32 cellular contexts compared by ENCODE assay signal in the genomic region with DNA sequence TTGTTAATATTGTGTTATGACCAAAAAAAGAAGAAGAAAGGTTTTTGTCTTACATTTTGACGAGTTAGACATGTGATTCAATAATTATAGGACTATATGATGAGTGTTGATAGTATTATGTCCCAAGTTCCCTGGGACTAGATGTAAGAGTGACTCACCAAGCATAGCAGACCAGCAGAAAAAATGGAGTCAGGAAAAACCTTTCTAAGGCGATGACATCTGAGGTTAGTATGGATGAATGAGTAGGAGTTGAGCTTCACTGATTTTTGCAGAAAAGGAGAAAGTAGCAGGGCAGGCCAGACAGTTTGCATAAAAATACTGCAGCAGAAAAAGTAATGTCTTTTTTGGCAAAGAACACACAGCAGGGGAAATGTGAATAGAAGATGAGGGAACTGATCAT.
DNase-seq lines count a peak whose midpoint lies in the region; ATAC-seq, FAIRE-seq and TF ChIP-seq lines count a peak whose summit lies in the region.
"Had no signal": no experiment of that assay in that cellular context is flagged by ENCODE, and none has a peak within 500 bp of the region (broad histone marks: within the 10 kb centered on the region; RNA-seq: fewer than 3 reads in every experiment).

No MANE protein-coding gene starts in this region.

- no peak overlapping the region for H3K4me3 ChIP-seq in cardiac fibroblast (replicated peaks in 1 of 2; ENCODE audit: low read depth in 2 of 2, low read length in 2 of 2)
- H3K4me3 ChIP-seq: A549, BLaER1, gastroesophageal sphincter, lung had no signal

- H3K27ac ChIP-seq in substantia nigra (ENCODE audit: low read depth, low read length, poor library complexity, severe bottlenecking) = no peak overlapping the region
- H3K27ac ChIP-seq: A549, BLaER1, gastroesophageal sphincter, RWPE1 had no signal

- peak; percentile 80 for FAIRE-seq in RCC 7860 (lab: Jason Lieb, UNC)
- FAIRE-seq: A549, GM19239, keratinocyte had no signal

- H3K4me1 Mint-ChIP-seq in activated T-cell treated with anti-CD3 and anti-CD28 coated beads, Interleukin-2, amount 50 U/mL, for 4 hours (ENCODE audit: low read depth) = no peaks in the 10 kb centered on the region
- H3K4me1 Mint-ChIP-seq: activated CD4-positive, alpha-beta memory T cell treated with anti-CD3 and anti-CD28 coated beads, Interleukin-2, amount 10 ng/mL, durations not matched to agents 7 days and 5 days; activated T-helper 17 cell treated with anti-CD3 and anti-CD28 coated beads, Interleukin-2, amount 50 U/mL, for 72 hours; H9 had no signal

- no peaks in the 10 kb centered on the region for H3K36me3 Mint-ChIP-seq in activated T-cell treated with anti-CD3 and anti-CD28 coated beads, Interleukin-2, amount 50 U/mL, for 4 hours (ENCODE audit: insufficient read depth)
- H3K36me3 Mint-ChIP-seq: activated naive CD8-positive, alpha-beta T cell had no signal

- peak; percentile 12 for DNase-seq in AG08396 (ENCODE audit: low spot score)
- peak; percentile 69 for DNase-seq in RCC 7860 (ENCODE audit: low spot score)
- peak; percentile 67 to 68 for DNase-seq in cardiac fibroblast (ENCODE audit: low read depth in 2 of 2)
- DNase-seq in kidney glomerular epithelial cell (lab: John Stamatoyannopoulos, UW) = peak; percentile 55
- DNase-seq in substantia nigra (lab: John Stamatoyannopoulos, UW) = no peak
- DNase-seq in NCI-H345 (lab: John Stamatoyannopoulos, UW) = no peak
- no peak for DNase-seq in activated T-cell treated with anti-CD3 and anti-CD28 coated beads, Interleukin-2, amount 50 U/mL, for 4 hours
- DNase-seq: activated CD4-positive, alpha-beta memory T cell treated with anti-CD3 and anti-CD28 coated beads, Interleukin-2, amount 10 ng/mL, durations not matched to agents 7 days and 5 days; activated CD4-positive, alpha-beta T cell treated with anti-CD3 and anti-CD28 coated beads for 1 hour; activated CD8-positive, alpha-beta memory T cell treated with anti-CD3 and anti-CD28 coated beads, Interleukin-2, amount 50 U/mL, for 48 hours; aorta; DMS53; effector CD8-positive, alpha-beta T cell; erythroblast; GDM1; H9; NCI-H1105; NCI-H2029; NCI-H774; stimulated activated CD4-positive, alpha-beta T cell treated with anti-CD3 and anti-CD28 coated beads, Interleukin-2, amount 100 ng/mL, for 24 hours; trophoblast cell had no signal

- no peak for ATAC-seq in HG02759 (IDR thresholded peaks at IDR 0.05; ENCODE audit: unreplicated experiment)
- no peak for ATAC-seq in activated T-cell treated with anti-CD3 and anti-CD28 coated beads, Interleukin-2, amount 50 U/mL, for 4 hours
- ATAC-seq: A549; activated T-helper 17 cell treated with anti-CD3 and anti-CD28 coated beads, Interleukin-2, amount 50 U/mL, for 72 hours; gastroesophageal sphincter; natural killer cell treated with Interleukin-12 subunit alpha and Interleukin-12 subunit beta and Interleukin-15 and Interleukin-18, amount 100 ng/mL, for 72 hours had no signal

- TF ChIP-seq CTCF in cardiac fibroblast (IDR thresholded peaks at IDR 0.05; ENCODE audit: low read depth, low read length) = no peak

- H3K27me3 Mint-ChIP-seq in activated T-cell treated with anti-CD3 and anti-CD28 coated beads, Interleukin-2, amount 50 U/mL, for 4 hours (ENCODE audit: low read depth) = no peaks in the 10 kb centered on the region
- H3K27me3 Mint-ChIP-seq: activated CD4-positive, alpha-beta memory T cell treated with anti-CD3 and anti-CD28 coated beads, Interleukin-2, amount 10 ng/mL, durations not matched to agents 7 days and 5 days; activated naive CD8-positive, alpha-beta T cell; activated T-helper 17 cell treated with anti-CD3 and anti-CD28 coated beads, Interleukin-2, amount 50 U/mL, for 72 hours; natural killer cell treated with Interleukin-12 subunit alpha and Interleukin-12 subunit beta and Interleukin-15 and Interleukin-18, amount 100 ng/mL, for 72 hours had no signal

- H3K4me3 Mint-ChIP-seq in activated T-cell treated with anti-CD3 and anti-CD28 coated beads, Interleukin-2, amount 50 U/mL, for 4 hours = no peak overlapping the region
- H3K4me3 Mint-ChIP-seq: activated CD4-positive, alpha-beta memory T cell treated with anti-CD3 and anti-CD28 coated beads, Interleukin-2, amount 10 ng/mL, durations not matched to agents 7 days and 5 days; activated naive CD8-positive, alpha-beta T cell; activated T-helper 17 cell treated with anti-CD3 and anti-CD28 coated beads, Interleukin-2, amount 50 U/mL, for 72 hours; H9; natural killer cell treated with Interleukin-12 subunit alpha and Interleukin-12 subunit beta and Interleukin-15 and Interleukin-18, amount 100 ng/mL, for 72 hours had no signal

- no peaks in the 10 kb centered on the region for H3K9me3 Mint-ChIP-seq in activated T-cell treated with anti-CD3 and anti-CD28 coated beads, Interleukin-2, amount 50 U/mL, for 4 hours
- H3K9me3 Mint-ChIP-seq: H9 had no signal

Comparison
In these comparisons a context has a peak if more than half of its experiments do, and no peak if none do; other contexts are left out.
1. DNase-seq: peak in AG08396 (single experiment), RCC 7860 (single experiment), cardiac fibroblast (2 of 2) and kidney glomerular epithelial cell (single experiment); none in substantia nigra (0 of 49), NCI-H345 (single experiment) and activated T-cell treated with anti-CD3 and anti-CD28 coated beads, Interleukin-2, amount 50 U/mL, for 4 hours (single experiment).